Comparison of ENCODE assay signal across 17 cellular contexts in the genomic region with DNA sequence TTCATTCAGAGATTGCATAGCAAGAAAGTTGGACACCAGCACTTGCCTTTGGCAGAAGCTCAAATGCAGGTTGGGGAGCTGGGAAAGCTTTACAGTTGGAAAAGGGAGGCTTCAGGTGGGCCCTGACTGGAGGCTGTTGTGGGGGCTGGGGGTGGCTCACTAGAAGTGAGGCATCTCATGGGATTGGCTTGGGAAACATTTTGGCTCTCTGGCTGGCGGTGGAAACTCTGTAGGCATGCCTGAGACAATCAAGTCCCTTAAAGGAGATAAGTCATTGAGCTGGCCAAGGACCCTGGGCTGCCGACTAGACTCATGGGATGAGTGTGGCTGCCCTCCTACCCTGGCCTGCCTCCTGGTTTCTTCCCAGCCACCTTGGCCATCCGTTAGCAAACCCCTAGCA. TPM values are rescaled to one million over a fixed set of nuclear protein-coding genes. Genes with fewer than 3 reads are reported as not detected.
DNase-seq lines count a peak whose midpoint lies in the region; ATAC-seq and TF ChIP-seq lines count a peak whose summit lies in the region.
"Had no signal": no experiment of that assay in that cellular context is flagged by ENCODE, and none has a peak within 500 bp of the region (broad histone marks: within the 10 kb centered on the region; RNA-seq: fewer than 3 reads in every experiment).

No MANE protein-coding gene starts in this region.

- no peak overlapping the region for H2AFZ ChIP-seq in OCI-LY1 (ENCODE audit: low read length)
- H2AFZ ChIP-seq: GM23338 had no signal

- ATAC-seq in Right ventricle myocardium inferior (peak; percentile 52), heart left ventricle (no peak), GM18511 (IDR thresholded peaks at IDR 0.05; ENCODE audit: unreplicated experiment) (peak; percentile 0), psoas muscle (peak in 2 of 4 donors; percentile 7 to 11)
- ATAC-seq: GM23338 had no signal

- H3K36me3 ChIP-seq in heart left ventricle (no peaks in the 10 kb centered on the region), OCI-LY1 (ENCODE audit: insufficient read depth, low read length) (peaks cover 13% of the 10 kb centered on the region), psoas muscle (ENCODE audit: insufficient read depth in 1 of 2, low read depth in 1 of 2) (no peaks in the 10 kb centered on the region)
- H3K36me3 ChIP-seq: HAP-1 had no signal

- in situ Hi-C loops in KBM-7 (cut with MboI; ENCODE audit: low pct_unique_long_range_greater_than_20kb, low sequenced_read_pairs), result no loop called here

- TF ChIP-seq CTCF in heart left ventricle (IDR thresholded peaks at IDR 0.05) (no peak), OCI-LY1 (IDR thresholded peaks at IDR 0.05; ENCODE audit: low read length) (no peak), psoas muscle (IDR thresholded peaks at IDR 0.05) (no peak)

- H3K27ac ChIP-seq in heart left ventricle (no peak overlapping the region), OCI-LY1 (ENCODE audit: low read depth, low read length, poor library complexity, severe bottlenecking) (peak overlapping the region; percentile 100), psoas muscle (peak overlapping the region; percentile 21)
- H3K27ac ChIP-seq: C4-2B, HL-60 had no signal

- H3K4me3 ChIP-seq in heart left ventricle, result no peak overlapping the region
- no peak overlapping the region for H3K4me3 ChIP-seq in OCI-LY1 (ENCODE audit: low read depth, low read length, poor library complexity, severe bottlenecking)
- H3K4me3 ChIP-seq in psoas muscle, result no peak overlapping the region
- H3K4me3 ChIP-seq: GM23338, HAP-1 had no signal

- H3K9ac ChIP-seq in OCI-LY1 (ENCODE audit: low read length), result peak overlapping the region; percentile 54; the same call in 1 of the 2 replicates

- intact Hi-C loops in Right ventricle myocardium inferior (cut with DNase I), result no loop called here
- intact Hi-C loops in heart left ventricle (cut with DNase I), result no loop called here
- intact Hi-C loops in psoas muscle (cut with DNase I), result no loop called here

- H3K9me3 ChIP-seq in heart left ventricle (no peaks in the 10 kb centered on the region), OCI-LY1 (ENCODE audit: low read length) (no peaks in the 10 kb centered on the region), psoas muscle (no peaks in the 10 kb centered on the region)
- H3K9me3 ChIP-seq: HAP-1 had no signal

- no peaks in the 10 kb centered on the region for H4K20me1 ChIP-seq in OCI-LY1 (ENCODE audit: insufficient read depth, low read length)

- H3K9me2 ChIP-seq in OCI-LY1 (ENCODE audit: low read depth, low read length), result no peaks in the 10 kb centered on the region

- H3K4me2 ChIP-seq in OCI-LY1 (ENCODE audit: low read length), result peak overlapping the region; percentile 43; the same call in 1 of the 2 replicates
- H3K4me2 ChIP-seq: GM23338 had no signal

- H3F3A ChIP-seq in OCI-LY1 (ENCODE audit: insufficient read depth, low read length), result peaks cover 5% of the 10 kb centered on the region; the same call in 1 of the 2 replicates

- TF ChIP-seq POLR2A in heart left ventricle (IDR thresholded peaks at IDR 0.05), result no peak

- peaks cover 41% of the 10 kb centered on the region for H3K79me2 ChIP-seq in OCI-LY1 (ENCODE audit: insufficient read depth, low read length)

- WGBS in heart left ventricle, 4 donors, result 87 to 94% (median 92%) methylated on average over 2 to 3 of the region's 3 CpGs
- WGBS in psoas muscle, 3 donors, result 81 to 83% (median 83%) methylated on average over 1 to 3 of the region's 3 CpGs

- H3K4me1 ChIP-seq in heart left ventricle, result peaks cover 0 to 26% (median 9%) of the 10 kb centered on the region in 12 donors
- H3K4me1 ChIP-seq in OCI-LY1 (ENCODE audit: insufficient read depth, low read length, severe bottlenecking), result peaks cover 91% of the 10 kb centered on the region
- H3K4me1 ChIP-seq in psoas muscle, result peaks cover 48% of the 10 kb centered on the region

- H3K27me3 ChIP-seq in heart left ventricle, result no peaks in the 10 kb centered on the region
- H3K27me3 ChIP-seq in OCI-LY1 (ENCODE audit: insufficient read depth, low read length), result no peaks in the 10 kb centered on the region
- H3K27me3 ChIP-seq in psoas muscle (ENCODE audit: insufficient read depth in 3 of 3, low read length in 2 of 3), result no peaks in the 10 kb centered on the region

- DNase-seq in Right ventricle myocardium inferior (ENCODE audit: missing footprints) (no peak), heart left ventricle (no peak), psoas muscle (no peak), KBM-7 (no peak), NOMO-1 treated with dmso at 0.1 percent for 144 hours (lab: John Stamatoyannopoulos, UW; ENCODE audit: unreplicated experiment) (no peak), RPMI8226 (no peak)
- DNase-seq: 8988T; CD4-positive, alpha-beta memory T cell; DMS153; DMS79 treated with DMSO at 0.1 percent for 48 hours; GF-D8 had no signal

RNA-seq across cellular contexts. Expression of a gene that starts 31.4 kb away (rescaled TPM):
- total RNA-seq in Right ventricle myocardium inferior (5.0 TPM), heart left ventricle (1 to 10 TPM; 4.9 to 8.6 (median 6.4) TPM), psoas muscle (10 to 100 TPM in 3 of 4 donors, 1 to 10 TPM in 1; 4.6 to 14.3 (median 13.4) TPM)
- polyA plus RNA-seq in heart left ventricle (1 to 10 TPM; 1.2 to 4.2 TPM), psoas muscle (1 to 10 TPM; 2.3 to 4.1 (median 3.9) TPM)

RNA-seq across cellular contexts. Expression of a gene that starts 31.9 kb away (rescaled TPM):
- total RNA-seq in Right ventricle myocardium inferior (22.1 TPM), heart left ventricle (10 to 100 TPM; 17.4 to 36.4 (median 26.3) TPM), psoas muscle (10 to 100 TPM; 21.2 to 34.0 (median 33.3) TPM)
- polyA plus RNA-seq in heart left ventricle (10 to 100 TPM; 11.2 to 22.8 TPM), psoas muscle (10 to 100 TPM; 17.2 to 21.4 (median 18.5) TPM)

Comparison
In these comparisons a context has a peak if more than half of its experiments do, and no peak if none do; other contexts are left out.
1. ATAC-seq: peak in Right ventricle myocardium inferior (single experiment) and GM18511 (single experiment); none in heart left ventricle (0 of 4).
2. H3K27ac ChIP-seq: peak in OCI-LY1 (single experiment) and psoas muscle (single experiment); none in heart left ventricle (0 of 12).